Comparison of ENCODE assay signal across 1 cellular context in the genomic region with DNA sequence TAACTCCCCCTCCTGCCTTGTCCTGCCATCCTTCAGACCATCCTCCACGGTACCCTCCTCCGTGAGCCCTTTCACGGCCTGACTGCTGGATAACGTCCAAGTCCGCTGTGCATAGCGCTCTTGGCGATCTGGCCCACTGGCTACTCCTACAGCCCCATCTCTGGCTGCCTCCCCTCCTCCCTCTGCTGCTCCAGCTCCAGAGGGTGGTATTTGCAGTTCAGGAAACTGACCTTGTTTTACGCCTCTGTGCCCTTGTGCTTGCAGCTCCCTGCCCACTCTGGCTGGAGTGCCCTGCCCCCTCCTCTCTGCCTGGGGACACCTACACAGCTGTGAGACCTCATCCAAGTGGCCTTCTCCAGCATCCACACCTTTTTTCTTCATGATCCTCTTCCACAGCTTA.
TF ChIP-seq lines count a peak whose summit lies in the region.

No MANE protein-coding gene starts in this region.

TF ChIP-seq in HepG2, 621 proteins besides CTCF, POLR2A, EP300 and RAD21 (continued from another document and continues in another):
- TF ChIP-seq, protein P1, sequence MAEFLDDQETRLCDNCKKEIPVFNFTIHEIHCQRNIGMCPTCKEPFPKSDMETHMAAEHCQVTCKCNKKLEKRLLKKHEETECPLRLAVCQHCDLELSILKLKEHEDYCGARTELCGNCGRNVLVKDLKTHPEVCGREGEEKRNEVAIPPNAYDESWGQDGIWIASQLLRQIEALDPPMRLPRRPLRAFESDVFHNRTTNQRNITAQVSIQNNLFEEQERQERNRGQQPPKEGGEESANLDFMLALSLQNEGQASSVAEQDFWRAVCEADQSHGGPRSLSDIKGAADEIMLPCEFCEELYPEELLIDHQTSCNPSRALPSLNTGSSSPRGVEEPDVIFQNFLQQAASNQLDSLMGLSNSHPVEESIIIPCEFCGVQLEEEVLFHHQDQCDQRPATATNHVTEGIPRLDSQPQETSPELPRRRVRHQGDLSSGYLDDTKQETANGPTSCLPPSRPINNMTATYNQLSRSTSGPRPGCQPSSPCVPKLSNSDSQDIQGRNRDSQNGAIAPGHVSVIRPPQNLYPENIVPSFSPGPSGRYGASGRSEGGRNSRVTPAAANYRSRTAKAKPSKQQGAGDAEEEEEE (CRISPR knock-in tag; IDR thresholded peaks at IDR 0.05; ENCODE audit: borderline replicate concordance): no peak
- TF ChIP-seq ZNF720 (CRISPR knock-in tag; IDR thresholded peaks at IDR 0.05) (no peak), ZNF510 (CRISPR knock-in tag; IDR thresholded peaks at IDR 0.05; ENCODE audit: low read depth) (no peak), SRSF4 (IDR thresholded peaks at IDR 0.05; ENCODE audit: low read depth, low read length, poor library complexity, severe bottlenecking) (no peak), ZNF253 (CRISPR knock-in tag; IDR thresholded peaks at IDR 0.05; ENCODE audit: borderline replicate concordance) (no peak), ZFP1 (CRISPR knock-in tag; IDR thresholded peaks at IDR 0.05) (no peak), FOXJ3 (CRISPR knock-in tag; IDR thresholded peaks at IDR 0.05; ENCODE audit: borderline replicate concordance) (no peak), ELF3 (CRISPR knock-in tag; IDR thresholded peaks at IDR 0.05) (peak; percentile 62), ZNF7 (CRISPR knock-in tag; IDR thresholded peaks at IDR 0.05) (no peak), ZNF12 (CRISPR knock-in tag; IDR thresholded peaks at IDR 0.05) (no peak; the same call in 1 of the 2 replicates), ATRX (CRISPR knock-in tag; IDR thresholded peaks at IDR 0.05; ENCODE audit: borderline replicate concordance) (no peak), RXRA (CRISPR knock-in tag; IDR thresholded peaks at IDR 0.05) (0 out of 2 replicates have a peak, but pooled peaks have one; percentile 29), ONECUT2 (CRISPR knock-in tag; IDR thresholded peaks at IDR 0.05) (no peak), ZNF282 (IDR thresholded peaks at IDR 0.05; ENCODE audit: partially characterized antibody) (no peak), ZFP37 (CRISPR knock-in tag; IDR thresholded peaks at IDR 0.05; ENCODE audit: borderline replicate concordance) (no peak), NRL (CRISPR knock-in tag; IDR thresholded peaks at IDR 0.05; ENCODE audit: borderline replicate concordance) (no peak; the same call in 1 of the 2 replicates), CEBPG (CRISPR knock-in tag; IDR thresholded peaks at IDR 0.05) (no peak), GTF3A (CRISPR knock-in tag; conservative IDR thresholded peaks at IDR 0.05) (no peak), NONO (IDR thresholded peaks at IDR 0.05) (no peak), NONO (CRISPR knock-in tag; conservative IDR thresholded peaks at IDR 0.05) (peak; percentile 64), ZNF550 (CRISPR knock-in tag; IDR thresholded peaks at IDR 0.05; ENCODE audit: borderline replicate concordance) (0 out of 2 replicates have a peak, but pooled peaks have one; percentile 51), ASH2L (IDR thresholded peaks at IDR 0.05; ENCODE audit: insufficient read length, low read depth, low read length) (no peak), NBN (conservative IDR thresholded peaks at IDR 0.05) (no peak), ZNF766 (CRISPR knock-in tag; IDR thresholded peaks at IDR 0.05; ENCODE audit: borderline replicate concordance) (no peak), ARNT (IDR thresholded peaks at IDR 0.05) (no peak), MXI1 (IDR thresholded peaks at IDR 0.05; ENCODE audit: borderline replicate concordance, low read depth, low read length) (no peak), TSC22D2 (CRISPR knock-in tag; IDR thresholded peaks at IDR 0.05; ENCODE audit: borderline replicate concordance) (no peak), REXO4 (CRISPR knock-in tag; IDR thresholded peaks at IDR 0.05; ENCODE audit: borderline replicate concordance) (no peak), SRY (CRISPR knock-in tag; IDR thresholded peaks at IDR 0.05) (no peak), CEBPB (IDR thresholded peaks at IDR 0.05; ENCODE audit: borderline replicate concordance, low read depth, low read length) (no peak), HOXA5 (CRISPR knock-in tag; IDR thresholded peaks at IDR 0.05) (0 out of 2 replicates have a peak, but pooled peaks have one; percentile 44), ZNF552 (CRISPR knock-in tag; IDR thresholded peaks at IDR 0.05; ENCODE audit: borderline replicate concordance) (no peak), ZSCAN30 (CRISPR knock-in tag; IDR thresholded peaks at IDR 0.05) (no peak), ZNF138 (CRISPR knock-in tag; IDR thresholded peaks at IDR 0.05; ENCODE audit: low read depth) (no peak)
- TF ChIP-seq, protein P2, sequence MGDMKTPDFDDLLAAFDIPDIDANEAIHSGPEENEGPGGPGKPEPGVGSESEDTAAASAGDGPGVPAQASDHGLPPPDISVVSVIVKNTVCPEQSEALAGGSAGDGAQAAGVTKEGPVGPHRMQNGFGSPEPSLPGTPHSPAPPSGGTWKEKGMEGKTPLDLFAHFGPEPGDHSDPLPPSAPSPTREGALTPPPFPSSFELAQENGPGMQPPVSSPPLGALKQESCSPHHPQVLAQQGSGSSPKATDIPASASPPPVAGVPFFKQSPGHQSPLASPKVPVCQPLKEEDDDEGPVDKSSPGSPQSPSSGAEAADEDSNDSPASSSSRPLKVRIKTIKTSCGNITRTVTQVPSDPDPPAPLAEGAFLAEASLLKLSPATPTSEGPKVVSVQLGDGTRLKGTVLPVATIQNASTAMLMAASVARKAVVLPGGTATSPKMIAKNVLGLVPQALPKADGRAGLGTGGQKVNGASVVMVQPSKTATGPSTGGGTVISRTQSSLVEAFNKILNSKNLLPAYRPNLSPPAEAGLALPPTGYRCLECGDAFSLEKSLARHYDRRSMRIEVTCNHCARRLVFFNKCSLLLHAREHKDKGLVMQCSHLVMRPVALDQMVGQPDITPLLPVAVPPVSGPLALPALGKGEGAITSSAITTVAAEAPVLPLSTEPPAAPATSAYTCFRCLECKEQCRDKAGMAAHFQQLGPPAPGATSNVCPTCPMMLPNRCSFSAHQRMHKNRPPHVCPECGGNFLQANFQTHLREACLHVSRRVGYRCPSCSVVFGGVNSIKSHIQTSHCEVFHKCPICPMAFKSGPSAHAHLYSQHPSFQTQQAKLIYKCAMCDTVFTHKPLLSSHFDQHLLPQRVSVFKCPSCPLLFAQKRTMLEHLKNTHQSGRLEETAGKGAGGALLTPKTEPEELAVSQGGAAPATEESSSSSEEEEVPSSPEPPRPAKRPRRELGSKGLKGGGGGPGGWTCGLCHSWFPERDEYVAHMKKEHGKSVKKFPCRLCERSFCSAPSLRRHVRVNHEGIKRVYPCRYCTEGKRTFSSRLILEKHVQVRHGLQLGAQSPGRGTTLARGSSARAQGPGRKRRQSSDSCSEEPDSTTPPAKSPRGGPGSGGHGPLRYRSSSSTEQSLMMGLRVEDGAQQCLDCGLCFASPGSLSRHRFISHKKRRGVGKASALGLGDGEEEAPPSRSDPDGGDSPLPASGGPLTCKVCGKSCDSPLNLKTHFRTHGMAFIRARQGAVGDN (CRISPR knock-in tag; IDR thresholded peaks at IDR 0.05): peak; percentile 77
- TF ChIP-seq, protein P3, sequence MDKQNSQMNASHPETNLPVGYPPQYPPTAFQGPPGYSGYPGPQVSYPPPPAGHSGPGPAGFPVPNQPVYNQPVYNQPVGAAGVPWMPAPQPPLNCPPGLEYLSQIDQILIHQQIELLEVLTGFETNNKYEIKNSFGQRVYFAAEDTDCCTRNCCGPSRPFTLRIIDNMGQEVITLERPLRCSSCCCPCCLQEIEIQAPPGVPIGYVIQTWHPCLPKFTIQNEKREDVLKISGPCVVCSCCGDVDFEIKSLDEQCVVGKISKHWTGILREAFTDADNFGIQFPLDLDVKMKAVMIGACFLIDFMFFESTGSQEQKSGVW (CRISPR knock-in tag; IDR thresholded peaks at IDR 0.05; ENCODE audit: borderline replicate concordance): no peak
- TF ChIP-seq, protein P4, sequence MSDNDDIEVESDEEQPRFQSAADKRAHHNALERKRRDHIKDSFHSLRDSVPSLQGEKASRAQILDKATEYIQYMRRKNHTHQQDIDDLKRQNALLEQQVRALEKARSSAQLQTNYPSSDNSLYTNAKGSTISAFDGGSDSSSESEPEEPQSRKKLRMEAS (IDR thresholded peaks at IDR 0.05): no peak
- TF ChIP-seq, protein P5, sequence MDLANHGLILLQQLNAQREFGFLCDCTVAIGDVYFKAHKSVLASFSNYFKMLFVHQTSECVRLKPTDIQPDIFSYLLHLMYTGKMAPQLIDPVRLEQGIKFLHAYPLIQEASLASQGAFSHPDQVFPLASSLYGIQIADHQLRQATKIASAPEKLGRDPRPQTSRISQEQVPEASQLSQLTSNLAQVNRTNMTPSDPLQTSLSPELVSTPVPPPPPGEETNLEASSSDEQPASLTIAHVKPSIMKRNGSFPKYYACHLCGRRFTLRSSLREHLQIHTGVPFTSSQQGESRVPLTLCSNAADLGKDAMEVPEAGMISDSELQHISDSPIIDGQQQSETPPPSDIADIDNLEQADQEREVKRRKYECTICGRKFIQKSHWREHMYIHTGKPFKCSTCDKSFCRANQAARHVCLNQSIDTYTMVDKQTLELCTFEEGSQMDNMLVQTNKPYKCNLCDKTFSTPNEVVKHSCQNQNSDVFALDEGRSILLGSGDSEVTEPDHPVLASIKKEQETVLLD (CRISPR knock-in tag; IDR thresholded peaks at IDR 0.05; ENCODE audit: low read depth): no peak
- TF ChIP-seq, protein P6, sequence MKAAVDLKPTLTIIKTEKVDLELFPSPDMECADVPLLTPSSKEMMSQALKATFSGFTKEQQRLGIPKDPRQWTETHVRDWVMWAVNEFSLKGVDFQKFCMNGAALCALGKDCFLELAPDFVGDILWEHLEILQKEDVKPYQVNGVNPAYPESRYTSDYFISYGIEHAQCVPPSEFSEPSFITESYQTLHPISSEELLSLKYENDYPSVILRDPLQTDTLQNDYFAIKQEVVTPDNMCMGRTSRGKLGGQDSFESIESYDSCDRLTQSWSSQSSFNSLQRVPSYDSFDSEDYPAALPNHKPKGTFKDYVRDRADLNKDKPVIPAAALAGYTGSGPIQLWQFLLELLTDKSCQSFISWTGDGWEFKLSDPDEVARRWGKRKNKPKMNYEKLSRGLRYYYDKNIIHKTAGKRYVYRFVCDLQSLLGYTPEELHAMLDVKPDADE (CRISPR knock-in tag; IDR thresholded peaks at IDR 0.05): no peak
- TF ChIP-seq, protein P7, sequence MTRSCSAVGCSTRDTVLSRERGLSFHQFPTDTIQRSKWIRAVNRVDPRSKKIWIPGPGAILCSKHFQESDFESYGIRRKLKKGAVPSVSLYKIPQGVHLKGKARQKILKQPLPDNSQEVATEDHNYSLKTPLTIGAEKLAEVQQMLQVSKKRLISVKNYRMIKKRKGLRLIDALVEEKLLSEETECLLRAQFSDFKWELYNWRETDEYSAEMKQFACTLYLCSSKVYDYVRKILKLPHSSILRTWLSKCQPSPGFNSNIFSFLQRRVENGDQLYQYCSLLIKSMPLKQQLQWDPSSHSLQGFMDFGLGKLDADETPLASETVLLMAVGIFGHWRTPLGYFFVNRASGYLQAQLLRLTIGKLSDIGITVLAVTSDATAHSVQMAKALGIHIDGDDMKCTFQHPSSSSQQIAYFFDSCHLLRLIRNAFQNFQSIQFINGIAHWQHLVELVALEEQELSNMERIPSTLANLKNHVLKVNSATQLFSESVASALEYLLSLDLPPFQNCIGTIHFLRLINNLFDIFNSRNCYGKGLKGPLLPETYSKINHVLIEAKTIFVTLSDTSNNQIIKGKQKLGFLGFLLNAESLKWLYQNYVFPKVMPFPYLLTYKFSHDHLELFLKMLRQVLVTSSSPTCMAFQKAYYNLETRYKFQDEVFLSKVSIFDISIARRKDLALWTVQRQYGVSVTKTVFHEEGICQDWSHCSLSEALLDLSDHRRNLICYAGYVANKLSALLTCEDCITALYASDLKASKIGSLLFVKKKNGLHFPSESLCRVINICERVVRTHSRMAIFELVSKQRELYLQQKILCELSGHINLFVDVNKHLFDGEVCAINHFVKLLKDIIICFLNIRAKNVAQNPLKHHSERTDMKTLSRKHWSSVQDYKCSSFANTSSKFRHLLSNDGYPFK (CRISPR knock-in tag; IDR thresholded peaks at IDR 0.05; ENCODE audit: borderline replicate concordance): peak; percentile 40; the same call in 1 of the 2 replicates
- TF ChIP-seq, protein P8, sequence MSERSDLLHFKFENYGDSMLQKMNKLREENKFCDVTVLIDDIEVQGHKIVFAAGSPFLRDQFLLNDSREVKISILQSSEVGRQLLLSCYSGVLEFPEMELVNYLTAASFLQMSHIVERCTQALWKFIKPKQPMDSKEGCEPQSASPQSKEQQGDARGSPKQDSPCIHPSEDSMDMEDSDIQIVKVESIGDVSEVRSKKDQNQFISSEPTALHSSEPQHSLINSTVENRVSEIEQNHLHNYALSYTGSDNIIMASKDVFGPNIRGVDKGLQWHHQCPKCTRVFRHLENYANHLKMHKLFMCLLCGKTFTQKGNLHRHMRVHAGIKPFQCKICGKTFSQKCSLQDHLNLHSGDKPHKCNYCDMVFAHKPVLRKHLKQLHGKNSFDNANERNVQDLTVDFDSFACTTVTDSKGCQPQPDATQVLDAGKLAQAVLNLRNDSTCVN (CRISPR knock-in tag; IDR thresholded peaks at IDR 0.05; ENCODE audit: borderline replicate concordance): no peak
- TF ChIP-seq, protein P9, sequence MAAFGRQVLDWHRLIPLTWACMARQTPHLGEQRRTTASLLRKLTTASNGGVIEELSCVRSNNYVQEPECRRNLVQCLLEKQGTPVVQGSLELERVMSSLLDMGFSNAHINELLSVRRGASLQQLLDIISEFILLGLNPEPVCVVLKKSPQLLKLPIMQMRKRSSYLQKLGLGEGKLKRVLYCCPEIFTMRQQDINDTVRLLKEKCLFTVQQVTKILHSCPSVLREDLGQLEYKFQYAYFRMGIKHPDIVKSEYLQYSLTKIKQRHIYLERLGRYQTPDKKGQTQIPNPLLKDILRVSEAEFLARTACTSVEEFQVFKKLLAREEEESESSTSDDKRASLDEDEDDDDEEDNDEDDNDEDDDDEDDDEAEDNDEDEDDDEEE (CRISPR knock-in tag; IDR thresholded peaks at IDR 0.05): 0 out of 2 replicates have a peak, but pooled peaks have one; percentile 40
- TF ChIP-seq, protein P10, sequence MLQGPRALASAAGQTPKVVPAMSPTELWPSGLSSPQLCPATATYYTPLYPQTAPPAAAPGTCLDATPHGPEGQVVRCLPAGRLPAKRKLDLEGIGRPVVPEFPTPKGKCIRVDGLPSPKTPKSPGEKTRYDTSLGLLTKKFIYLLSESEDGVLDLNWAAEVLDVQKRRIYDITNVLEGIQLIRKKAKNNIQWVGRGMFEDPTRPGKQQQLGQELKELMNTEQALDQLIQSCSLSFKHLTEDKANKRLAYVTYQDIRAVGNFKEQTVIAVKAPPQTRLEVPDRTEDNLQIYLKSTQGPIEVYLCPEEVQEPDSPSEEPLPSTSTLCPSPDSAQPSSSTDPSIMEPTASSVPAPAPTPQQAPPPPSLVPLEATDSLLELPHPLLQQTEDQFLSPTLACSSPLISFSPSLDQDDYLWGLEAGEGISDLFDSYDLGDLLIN (CRISPR knock-in tag; IDR thresholded peaks at IDR 0.05; ENCODE audit: borderline replicate concordance): no peak
- TF ChIP-seq, protein P11, sequence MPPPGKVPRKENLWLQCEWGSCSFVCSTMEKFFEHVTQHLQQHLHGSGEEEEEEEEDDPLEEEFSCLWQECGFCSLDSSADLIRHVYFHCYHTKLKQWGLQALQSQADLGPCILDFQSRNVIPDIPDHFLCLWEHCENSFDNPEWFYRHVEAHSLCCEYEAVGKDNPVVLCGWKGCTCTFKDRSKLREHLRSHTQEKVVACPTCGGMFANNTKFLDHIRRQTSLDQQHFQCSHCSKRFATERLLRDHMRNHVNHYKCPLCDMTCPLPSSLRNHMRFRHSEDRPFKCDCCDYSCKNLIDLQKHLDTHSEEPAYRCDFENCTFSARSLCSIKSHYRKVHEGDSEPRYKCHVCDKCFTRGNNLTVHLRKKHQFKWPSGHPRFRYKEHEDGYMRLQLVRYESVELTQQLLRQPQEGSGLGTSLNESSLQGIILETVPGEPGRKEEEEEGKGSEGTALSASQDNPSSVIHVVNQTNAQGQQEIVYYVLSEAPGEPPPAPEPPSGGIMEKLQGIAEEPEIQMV (CRISPR knock-in tag; IDR thresholded peaks at IDR 0.05; ENCODE audit: low read depth): 0 out of 2 replicates have a peak, but pooled peaks have one; percentile 44
